ENCODE assay signal across 8 cellular contexts in genomic region chr2:64143154-64144056, GRCh38. TPM values are rescaled to one million over a fixed set of nuclear protein-coding genes. Genes with fewer than 3 reads are reported as not detected.
A peak's percentile ranks its signal among the peaks of the same experiment; 100 is the strongest.
DNase-seq lines count a peak whose midpoint lies in the region; ATAC-seq and TF ChIP-seq lines count a peak whose summit lies in the region.

No MANE protein-coding gene starts in this region.

- peak overlapping the region; percentile 89 to 95 for H3K27ac Mint-ChIP-seq in natural killer cell

- peak overlapping the region; percentile 92 for H3K4me3 ChIP-seq in A673 (ENCODE audit: low read depth, low read length, poor library complexity, severe bottlenecking)
- H3K4me3 ChIP-seq in uterus = peak overlapping the region; percentile 73 to 99

- no peaks in the 10 kb centered on the region for H3K9me3 Mint-ChIP-seq in natural killer cell

- H3K4me3 Mint-ChIP-seq in natural killer cell = peak overlapping the region; percentile 97

- POLR2A ChIA-PET in A673 (lab: Charles Lee; ENCODE audit: low non-redundant PET) = interaction anchor here (0.6 kb wide), 1 partner anchor 18 kb away, joined by 3 read pairs; no protein-coding TSS in a partner anchor

- no peaks in the 10 kb centered on the region for H3K36me3 Mint-ChIP-seq in natural killer cell

- TF ChIP-seq POLR2A in GM18505 (IDR thresholded peaks at IDR 0.05; ENCODE audit: borderline replicate concordance, extremely low read depth, insufficient read depth, insufficient read length) = peak; percentile 9
- no peak for TF ChIP-seq POLR2A in uterus (IDR thresholded peaks at IDR 0.05)

- no peaks in the 10 kb centered on the region for H3K27me3 Mint-ChIP-seq in natural killer cell (ENCODE audit: low read depth in 2 of 2)

- intact Hi-C loops in A673 (cut with micrococcal nuclease; ENCODE audit: unreplicated experiment) (loop anchor here (2.0 to 5.0 kb wide), 4 partner anchors 85 to 169 kb away; no protein-coding TSS in a partner anchor), natural killer cell (cut with micrococcal nuclease) (loop anchor here (1.0 to 5.0 kb wide), 3 partner anchors 126 to 555 kb away; partner anchors contain the start of genes MDH1, VPS54 and WDPCP), uterus (cut with DNase I; ENCODE audit: low total_unique reads) (loop anchor here (10.0 kb wide), 1 partner anchor 61 kb away; no protein-coding TSS in a partner anchor)

- H3K36me3 ChIP-seq in A673 (ENCODE audit: insufficient read depth, low read length, poor library complexity, severe bottlenecking) = no peaks in the 10 kb centered on the region
- H3K36me3 ChIP-seq in uterus = no peaks in the 10 kb centered on the region

- ATAC-seq in GM18505 (IDR thresholded peaks at IDR 0.05; ENCODE audit: unreplicated experiment) = peak; percentile 26
- ATAC-seq in HG02973 (IDR thresholded peaks at IDR 0.05; ENCODE audit: unreplicated experiment) = peak; percentile 8
- peak; percentile 27 to 42 (median 33) for ATAC-seq in natural killer cell

- H3K4me1 ChIP-seq in A673 (ENCODE audit: insufficient read depth, low read length, poor library complexity, severe bottlenecking) (peaks cover 32% of the 10 kb centered on the region), uterus (peaks cover 2 to 10% of the 10 kb centered on the region in 2 donors)

- TF ChIP-seq CTCF in A673 (conservative IDR thresholded peaks at IDR 0.05; ENCODE audit: low read depth, low read length) (no peak), natural killer cell (IDR thresholded peaks at IDR 0.05) (no peak), uterus (IDR thresholded peaks at IDR 0.05) (no peak)

- H3K9me3 ChIP-seq in A673 (ENCODE audit: low read depth, low read length, poor library complexity, severe bottlenecking) (no peaks in the 10 kb centered on the region), uterus (no peaks in the 10 kb centered on the region)

- TSS peak; percentile 58 for BruUV-seq in A673 (replicated peaks; lab: Mats Ljungman, UMichigan)

- DNase-seq in A673 (ENCODE audit: low spot score) = peak; percentile 60
- DNase-seq in NCI-H2227 treated with DMSO at 0.1 percent for 48 hours (lab: John Stamatoyannopoulos, UW) = peak; percentile 38
- peak; percentile 59 to 60 for DNase-seq in activated T-cell treated with anti-CD3 and anti-CD28 coated beads, Interleukin-2, amount 50 U/mL, for 48 hours
- peak; percentile 48 for DNase-seq in fibroblast of peridontal ligament (ENCODE audit: extremely low read depth)
- no peak for DNase-seq in natural killer cell
- DNase-seq in uterus = peak in 1 of 2 donors; percentile 37

- peaks cover 27 to 31% of the 10 kb centered on the region in 2 donors for H3K4me1 Mint-ChIP-seq in natural killer cell

- CTCF ChIA-PET in A673 (lab: Charles Lee) = interaction anchor here (1.3 kb wide), 1 partner anchor 169 kb away, joined by 3 read pairs; no protein-coding TSS in a partner anchor

- no peaks in the 10 kb centered on the region for H3K27me3 ChIP-seq in A673 (replicated peaks; ENCODE audit: insufficient read depth, low read depth, low read length, poor library complexity)
- no peaks in the 10 kb centered on the region for H3K27me3 ChIP-seq in uterus

- peak overlapping the region; percentile 90 for H3K27ac ChIP-seq in A673 (ENCODE audit: low read depth, low read length, poor library complexity, severe bottlenecking)
- peak overlapping the region; percentile 94 to 99 for H3K27ac ChIP-seq in uterus

RNA-seq across cellular contexts. Expression of gene PELI1, which starts 0.8 kb away (rescaled TPM):
- total RNA-seq in A673 (2021) (35.1 and 36.9 TPM in 2 replicates), natural killer cell (100 to 1,000 TPM in 1 of 3 donors, 10 to 100 TPM in 2; 42.3 to 141 (median 65.0) TPM), uterus (10 to 100 TPM; 26.2 to 54.7 (median 37.4) TPM)
